Comparison of ENCODE assay signal across 9 cellular contexts in genomic region chr15:69189157-69189556, GRCh38.
"Had no signal": no experiment of that assay in that cellular context is flagged by ENCODE, and none has a peak within 500 bp of the region (broad histone marks: within the 10 kb centered on the region; RNA-seq: fewer than 3 reads in every experiment).

No MANE protein-coding gene starts in this region.

- H3K27ac ChIP-seq: GM23248 had no signal

- FAIRE-seq: HTR-8/SVneo, K562 had no signal

- H3K36me3 ChIP-seq: HAP-1 had no signal

- DNase-seq: GM23248, GOT3, H7, HFFc6, IMR-90 had no signal

- H3K4me3 ChIP-seq: GM23248, HAP-1, K562 had no signal

- ATAC-seq: HCT116, K562 had no signal
